Comparison of ENCODE assay signal across 1 cellular context in the genomic region with DNA sequence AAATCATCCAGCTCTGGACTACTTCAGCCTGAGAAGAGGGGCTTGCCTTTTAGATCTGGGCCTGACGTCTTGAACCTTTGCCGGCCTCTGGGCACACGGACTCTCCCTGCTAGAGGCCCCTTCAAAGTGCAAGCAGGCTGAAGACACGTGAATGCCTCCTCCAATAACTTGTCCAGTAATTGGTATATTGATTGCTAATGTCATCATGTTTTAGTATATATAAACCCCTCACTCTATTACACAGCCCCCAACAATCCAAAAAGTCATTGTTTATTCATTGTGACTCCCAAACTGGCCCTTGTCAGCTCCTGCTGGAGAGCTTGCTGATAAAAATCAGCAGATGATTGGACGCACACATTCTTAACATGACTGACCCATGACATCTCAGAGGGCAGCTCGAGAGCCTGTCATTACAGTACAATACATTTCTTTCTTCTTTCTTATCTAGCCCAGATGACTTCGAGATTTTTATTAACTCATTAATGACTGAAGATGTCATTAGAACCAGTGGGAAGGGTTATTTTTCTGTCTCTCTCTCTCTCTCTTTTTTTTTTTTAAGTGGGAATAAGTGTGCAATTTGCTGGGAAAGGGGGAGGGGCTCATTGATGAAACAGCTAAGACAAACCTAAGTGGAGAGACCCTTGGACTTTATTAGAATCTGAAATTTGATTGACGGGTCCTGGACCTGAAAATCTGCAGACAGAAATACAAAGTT.
TF ChIP-seq lines count a peak whose summit lies in the region.

No MANE protein-coding gene starts in this region.

TF ChIP-seq in SK-N-SH, 30 proteins besides CTCF, POLR2A, EP300 and RAD21 (continued from another document):
- TF ChIP-seq, protein P1, sequence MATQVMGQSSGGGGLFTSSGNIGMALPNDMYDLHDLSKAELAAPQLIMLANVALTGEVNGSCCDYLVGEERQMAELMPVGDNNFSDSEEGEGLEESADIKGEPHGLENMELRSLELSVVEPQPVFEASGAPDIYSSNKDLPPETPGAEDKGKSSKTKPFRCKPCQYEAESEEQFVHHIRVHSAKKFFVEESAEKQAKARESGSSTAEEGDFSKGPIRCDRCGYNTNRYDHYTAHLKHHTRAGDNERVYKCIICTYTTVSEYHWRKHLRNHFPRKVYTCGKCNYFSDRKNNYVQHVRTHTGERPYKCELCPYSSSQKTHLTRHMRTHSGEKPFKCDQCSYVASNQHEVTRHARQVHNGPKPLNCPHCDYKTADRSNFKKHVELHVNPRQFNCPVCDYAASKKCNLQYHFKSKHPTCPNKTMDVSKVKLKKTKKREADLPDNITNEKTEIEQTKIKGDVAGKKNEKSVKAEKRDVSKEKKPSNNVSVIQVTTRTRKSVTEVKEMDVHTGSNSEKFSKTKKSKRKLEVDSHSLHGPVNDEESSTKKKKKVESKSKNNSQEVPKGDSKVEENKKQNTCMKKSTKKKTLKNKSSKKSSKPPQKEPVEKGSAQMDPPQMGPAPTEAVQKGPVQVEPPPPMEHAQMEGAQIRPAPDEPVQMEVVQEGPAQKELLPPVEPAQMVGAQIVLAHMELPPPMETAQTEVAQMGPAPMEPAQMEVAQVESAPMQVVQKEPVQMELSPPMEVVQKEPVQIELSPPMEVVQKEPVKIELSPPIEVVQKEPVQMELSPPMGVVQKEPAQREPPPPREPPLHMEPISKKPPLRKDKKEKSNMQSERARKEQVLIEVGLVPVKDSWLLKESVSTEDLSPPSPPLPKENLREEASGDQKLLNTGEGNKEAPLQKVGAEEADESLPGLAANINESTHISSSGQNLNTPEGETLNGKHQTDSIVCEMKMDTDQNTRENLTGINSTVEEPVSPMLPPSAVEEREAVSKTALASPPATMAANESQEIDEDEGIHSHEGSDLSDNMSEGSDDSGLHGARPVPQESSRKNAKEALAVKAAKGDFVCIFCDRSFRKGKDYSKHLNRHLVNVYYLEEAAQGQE (IDR thresholded peaks at IDR 0.05; ENCODE audit: low read depth, low read length) = no peak
- TF ChIP-seq RCOR1 (IDR thresholded peaks at IDR 0.05; ENCODE audit: low read length) = no peak
- TF ChIP-seq SIN3A (IDR thresholded peaks at IDR 0.05; ENCODE audit: borderline replicate concordance, low read depth, low read length) = no peak
- TF ChIP-seq, protein P2, sequence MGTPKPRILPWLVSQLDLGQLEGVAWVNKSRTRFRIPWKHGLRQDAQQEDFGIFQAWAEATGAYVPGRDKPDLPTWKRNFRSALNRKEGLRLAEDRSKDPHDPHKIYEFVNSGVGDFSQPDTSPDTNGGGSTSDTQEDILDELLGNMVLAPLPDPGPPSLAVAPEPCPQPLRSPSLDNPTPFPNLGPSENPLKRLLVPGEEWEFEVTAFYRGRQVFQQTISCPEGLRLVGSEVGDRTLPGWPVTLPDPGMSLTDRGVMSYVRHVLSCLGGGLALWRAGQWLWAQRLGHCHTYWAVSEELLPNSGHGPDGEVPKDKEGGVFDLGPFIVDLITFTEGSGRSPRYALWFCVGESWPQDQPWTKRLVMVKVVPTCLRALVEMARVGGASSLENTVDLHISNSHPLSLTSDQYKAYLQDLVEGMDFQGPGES (IDR thresholded peaks at IDR 0.05; ENCODE audit: low read depth, low read length) = no peak
- TF ChIP-seq, protein P3, sequence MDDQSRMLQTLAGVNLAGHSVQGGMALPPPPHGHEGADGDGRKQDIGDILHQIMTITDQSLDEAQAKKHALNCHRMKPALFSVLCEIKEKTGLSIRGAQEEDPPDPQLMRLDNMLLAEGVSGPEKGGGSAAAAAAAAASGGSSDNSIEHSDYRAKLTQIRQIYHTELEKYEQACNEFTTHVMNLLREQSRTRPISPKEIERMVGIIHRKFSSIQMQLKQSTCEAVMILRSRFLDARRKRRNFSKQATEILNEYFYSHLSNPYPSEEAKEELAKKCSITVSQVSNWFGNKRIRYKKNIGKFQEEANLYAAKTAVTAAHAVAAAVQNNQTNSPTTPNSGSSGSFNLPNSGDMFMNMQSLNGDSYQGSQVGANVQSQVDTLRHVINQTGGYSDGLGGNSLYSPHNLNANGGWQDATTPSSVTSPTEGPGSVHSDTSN (IDR thresholded peaks at IDR 0.05) = peak; percentile 38; the same call in 1 of the 2 replicates
- TF ChIP-seq, protein P4, sequence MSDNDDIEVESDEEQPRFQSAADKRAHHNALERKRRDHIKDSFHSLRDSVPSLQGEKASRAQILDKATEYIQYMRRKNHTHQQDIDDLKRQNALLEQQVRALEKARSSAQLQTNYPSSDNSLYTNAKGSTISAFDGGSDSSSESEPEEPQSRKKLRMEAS (IDR thresholded peaks at IDR 0.05; ENCODE audit: low read depth) = no peak
- peak; percentile 53; the same call in 1 of the 2 replicates for TF ChIP-seq TCF12 (IDR thresholded peaks at IDR 0.05)
- no peak for TF ChIP-seq SMC3 (IDR thresholded peaks at IDR 0.05; ENCODE audit: low read depth, low read length)
- TF ChIP-seq TAF1 (IDR thresholded peaks at IDR 0.05; ENCODE audit: borderline replicate concordance, low read depth, low read length) = no peak
- TF ChIP-seq RFX5 (IDR thresholded peaks at IDR 0.05; ENCODE audit: low read length) = no peak
- no peak for TF ChIP-seq YY1 (IDR thresholded peaks at IDR 0.05; ENCODE audit: low read depth)
- TF ChIP-seq CHD2 (IDR thresholded peaks at IDR 0.05; ENCODE audit: low read length, partially characterized antibody) = no peak
- no peak for TF ChIP-seq MEF2A (IDR thresholded peaks at IDR 0.05; ENCODE audit: borderline replicate concordance, low read depth)
- TF ChIP-seq TEAD4 (IDR thresholded peaks at IDR 0.05; ENCODE audit: borderline replicate concordance, insufficient read depth) = no peak
- no peak for TF ChIP-seq EZH2phosphoT487 (IDR thresholded peaks at IDR 0.05; ENCODE audit: borderline replicate concordance, low read depth)
- TF ChIP-seq, protein P5, sequence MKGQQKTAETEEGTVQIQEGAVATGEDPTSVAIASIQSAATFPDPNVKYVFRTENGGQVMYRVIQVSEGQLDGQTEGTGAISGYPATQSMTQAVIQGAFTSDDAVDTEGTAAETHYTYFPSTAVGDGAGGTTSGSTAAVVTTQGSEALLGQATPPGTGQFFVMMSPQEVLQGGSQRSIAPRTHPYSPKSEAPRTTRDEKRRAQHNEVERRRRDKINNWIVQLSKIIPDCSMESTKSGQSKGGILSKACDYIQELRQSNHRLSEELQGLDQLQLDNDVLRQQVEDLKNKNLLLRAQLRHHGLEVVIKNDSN (IDR thresholded peaks at IDR 0.05; ENCODE audit: borderline replicate concordance, low read depth) = no peak
